Comparison of ENCODE assay signal across 15 cellular contexts in the genomic region with DNA sequence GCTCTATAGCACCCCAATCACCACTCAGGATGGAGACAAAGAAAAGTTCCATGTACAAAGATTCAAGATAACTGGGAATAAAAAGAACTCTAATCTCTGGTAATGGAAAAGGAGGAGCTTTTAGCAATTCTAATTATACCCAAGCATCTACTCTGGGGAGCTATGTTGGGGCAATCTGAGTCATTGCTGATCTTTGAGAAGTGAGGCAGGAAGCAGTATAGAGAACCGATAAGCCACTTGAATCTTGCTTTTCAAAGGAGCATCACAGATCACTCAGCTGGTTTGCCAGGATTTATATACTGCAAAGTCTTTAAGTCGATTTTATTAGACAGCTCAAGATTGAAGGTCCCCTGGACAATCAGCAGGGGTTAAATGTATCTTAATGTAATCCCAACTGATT.
A peak's percentile ranks its signal among the peaks of the same experiment; 100 is the strongest.
DNase-seq lines count a peak whose midpoint lies in the region; ATAC-seq and TF ChIP-seq lines count a peak whose summit lies in the region.
"Had no signal": no experiment of that assay in that cellular context is flagged by ENCODE, and none has a peak within 500 bp of the region (broad histone marks: within the 10 kb centered on the region; RNA-seq: fewer than 3 reads in every experiment).

No MANE protein-coding gene starts in this region.

- no peaks in the 10 kb centered on the region for H3K36me3 Mint-ChIP-seq in GM23338 (ENCODE audit: low read depth)
- peaks cover under 1 to 7% of the 10 kb centered on the region in 2 donors for H3K36me3 Mint-ChIP-seq in activated T-cell treated with anti-CD3 and anti-CD28 coated beads, Interleukin-2, amount 50 U/mL, for 72 hours (ENCODE audit: insufficient read depth in 2 of 2)
- peaks cover 22% of the 10 kb centered on the region for H3K36me3 Mint-ChIP-seq in natural killer cell treated with Interleukin-12 subunit alpha and Interleukin-12 subunit beta and Interleukin-15 and Interleukin-18, amount 100 ng/mL, for 72 hours

- no peaks in the 10 kb centered on the region for H3K27me3 ChIP-seq in GM23338 (ENCODE audit: insufficient read depth)
- no peaks in the 10 kb centered on the region for H3K27me3 ChIP-seq in SJSA1 (replicated peaks)
- H3K27me3 ChIP-seq: suprapubic skin had no signal

- no peaks in the 10 kb centered on the region for H3K9me3 ChIP-seq in SJSA1 (replicated peaks)
- H3K9me3 ChIP-seq: suprapubic skin had no signal

- H3F3A ChIP-seq in GM23338 (replicated peaks; ENCODE audit: low read depth): no peaks in the 10 kb centered on the region

- H3K4me3 ChIP-seq in GM23338 (no peak overlapping the region), SJSA1 (no peak overlapping the region)
- H3K4me3 ChIP-seq: suprapubic skin had no signal

- H3K4me1 ChIP-seq in GM23338 (ENCODE audit: insufficient read depth) (no peaks in the 10 kb centered on the region), SJSA1 (replicated peaks) (peaks cover 16% of the 10 kb centered on the region)
- H3K4me1 ChIP-seq: suprapubic skin had no signal

- no peaks in the 10 kb centered on the region for H3K79me2 ChIP-seq in GM23338 (replicated peaks; ENCODE audit: insufficient read depth)

- TF ChIP-seq CTCF in GM23338 (conservative IDR thresholded peaks at IDR 0.05; ENCODE audit: low read depth in 2 of 2): no peak

- no peaks in the 10 kb centered on the region for H4K20me1 ChIP-seq in GM23338 (replicated peaks; ENCODE audit: insufficient read depth)

- DNase-seq in GM23338 (ENCODE audit: low spot score) (peak; percentile 1), SJSA1 (ENCODE audit: low read depth in 1 of 2, low spot score in 2 of 2) (no peak), fibroblast of peridontal ligament (ENCODE audit: extremely low read depth) (peak; percentile 39), stromal cell of bone marrow (ENCODE audit: low read depth) (peak; percentile 11), erythroblast (lab: John Stamatoyannopoulos, UW) (no peak)
- DNase-seq in activated T-cell treated with anti-CD3 and anti-CD28 coated beads, Interleukin-2, amount 50 U/mL, for 72 hours: no peak
- DNase-seq in natural killer cell treated with Interleukin-12 subunit alpha and Interleukin-12 subunit beta and Interleukin-15 and Interleukin-18, amount 100 ng/mL, for 72 hours (ENCODE audit: low spot score): no peak
- DNase-seq: activated naive CD4-positive, alpha-beta T cell treated with Interleukin-2 at 50 U/mL for 16 hours; CD4-positive, alpha-beta T cell; GOT3; NCI-H2029 treated with DMSO at 0.1 percent for 48 hours; NCI-H69; nephron progenitor cell; T-cell had no signal

- TF ChIP-seq POLR2A in erythroblast (IDR thresholded peaks at IDR 0.05; ENCODE audit: low read length): no peak

- H3K27me3 Mint-ChIP-seq in GM23338 (ENCODE audit: insufficient read depth, low read depth, poor library complexity): no peaks in the 10 kb centered on the region
- no peaks in the 10 kb centered on the region for H3K27me3 Mint-ChIP-seq in activated T-cell treated with anti-CD3 and anti-CD28 coated beads, Interleukin-2, amount 50 U/mL, for 72 hours (ENCODE audit: low read depth)
- peaks cover 0 to 3% of the 10 kb centered on the region in 2 donors for H3K27me3 Mint-ChIP-seq in natural killer cell treated with Interleukin-12 subunit alpha and Interleukin-12 subunit beta and Interleukin-15 and Interleukin-18, amount 100 ng/mL, for 72 hours
- H3K27me3 Mint-ChIP-seq: CD4-positive, alpha-beta T cell had no signal

- H3K9me2 ChIP-seq in GM23338 (ENCODE audit: insufficient read depth): no peaks in the 10 kb centered on the region

- no peak for ATAC-seq in GM23338
- ATAC-seq in activated T-cell treated with anti-CD3 and anti-CD28 coated beads, Interleukin-2, amount 50 U/mL, for 72 hours (replicated peaks in 1 of 2): no peak
- ATAC-seq in natural killer cell treated with Interleukin-12 subunit alpha and Interleukin-12 subunit beta and Interleukin-15 and Interleukin-18, amount 100 ng/mL, for 72 hours: no peak
- ATAC-seq: T-cell had no signal

- H3K4me3 Mint-ChIP-seq in GM23338: no peak overlapping the region
- H3K4me3 Mint-ChIP-seq in activated T-cell treated with anti-CD3 and anti-CD28 coated beads, Interleukin-2, amount 50 U/mL, for 72 hours: no peak overlapping the region
- no peak overlapping the region for H3K4me3 Mint-ChIP-seq in natural killer cell treated with Interleukin-12 subunit alpha and Interleukin-12 subunit beta and Interleukin-15 and Interleukin-18, amount 100 ng/mL, for 72 hours
- H3K4me3 Mint-ChIP-seq: CD4-positive, alpha-beta T cell; nephron progenitor cell; T-cell had no signal

- no peak overlapping the region for H2AFZ ChIP-seq in GM23338

- no peaks in the 10 kb centered on the region for H3K36me3 ChIP-seq in GM23338 (ENCODE audit: insufficient read depth)
- H3K36me3 ChIP-seq in SJSA1: no peaks in the 10 kb centered on the region
- H3K36me3 ChIP-seq: suprapubic skin had no signal

- H3K4me2 ChIP-seq in GM23338: no peak overlapping the region

- no peaks in the 10 kb centered on the region for H3K9me3 Mint-ChIP-seq in GM23338
- no peaks in the 10 kb centered on the region for H3K9me3 Mint-ChIP-seq in activated T-cell treated with anti-CD3 and anti-CD28 coated beads, Interleukin-2, amount 50 U/mL, for 72 hours
- no peaks in the 10 kb centered on the region for H3K9me3 Mint-ChIP-seq in natural killer cell treated with Interleukin-12 subunit alpha and Interleukin-12 subunit beta and Interleukin-15 and Interleukin-18, amount 100 ng/mL, for 72 hours
- H3K9me3 Mint-ChIP-seq: CD4-positive, alpha-beta T cell; nephron progenitor cell; T-cell had no signal

- H3K4me1 Mint-ChIP-seq in GM23338: peaks cover 2% of the 10 kb centered on the region; the same call in 2 of the 3 replicates
- H3K4me1 Mint-ChIP-seq in activated T-cell treated with anti-CD3 and anti-CD28 coated beads, Interleukin-2, amount 50 U/mL, for 72 hours (ENCODE audit: low read depth): no peaks in the 10 kb centered on the region
- no peaks in the 10 kb centered on the region for H3K4me1 Mint-ChIP-seq in natural killer cell treated with Interleukin-12 subunit alpha and Interleukin-12 subunit beta and Interleukin-15 and Interleukin-18, amount 100 ng/mL, for 72 hours (ENCODE audit: low read depth in 2 of 2)
- H3K4me1 Mint-ChIP-seq: T-cell had no signal

- H3K27ac ChIP-seq in GM23338 (ENCODE audit: low read depth) (no peak overlapping the region), SJSA1 (peak overlapping the region; percentile 76)
- H3K27ac ChIP-seq: suprapubic skin had no signal

- no peak overlapping the region for H3K27ac Mint-ChIP-seq in GM23338
- no peak overlapping the region for H3K27ac Mint-ChIP-seq in activated T-cell treated with anti-CD3 and anti-CD28 coated beads, Interleukin-2, amount 50 U/mL, for 72 hours
- H3K27ac Mint-ChIP-seq in natural killer cell treated with Interleukin-12 subunit alpha and Interleukin-12 subunit beta and Interleukin-15 and Interleukin-18, amount 100 ng/mL, for 72 hours: no peak overlapping the region
- H3K27ac Mint-ChIP-seq: CD4-positive, alpha-beta T cell; nephron progenitor cell; T-cell had no signal

TF ChIP-seq in GM23338, 12 proteins besides CTCF, POLR2A, EP300 and RAD21:
- TF ChIP-seq ZNF331 (CRISPR knock-in tag; IDR thresholded peaks at IDR 0.05; ENCODE audit: low read depth): no peak
TF ChIP-seq in GM23338: peak in this region for 0.

Comparison
In these comparisons a context has a peak if more than half of its experiments do, and no peak if none do; other contexts are left out.
1. DNase-seq: peak in GM23338 (single experiment), fibroblast of peridontal ligament (single experiment) and stromal cell of bone marrow (single experiment); none in SJSA1 (0 of 2), activated T-cell treated with anti-CD3 and anti-CD28 coated beads, Interleukin-2, amount 50 U/mL, for 72 hours (0 of 2), erythroblast (0 of 2) and natural killer cell treated with Interleukin-12 subunit alpha and Interleukin-12 subunit beta and Interleukin-15 and Interleukin-18, amount 100 ng/mL, for 72 hours (single experiment).